ENCODE assay signal across 2 cellular contexts in the genomic region with DNA sequence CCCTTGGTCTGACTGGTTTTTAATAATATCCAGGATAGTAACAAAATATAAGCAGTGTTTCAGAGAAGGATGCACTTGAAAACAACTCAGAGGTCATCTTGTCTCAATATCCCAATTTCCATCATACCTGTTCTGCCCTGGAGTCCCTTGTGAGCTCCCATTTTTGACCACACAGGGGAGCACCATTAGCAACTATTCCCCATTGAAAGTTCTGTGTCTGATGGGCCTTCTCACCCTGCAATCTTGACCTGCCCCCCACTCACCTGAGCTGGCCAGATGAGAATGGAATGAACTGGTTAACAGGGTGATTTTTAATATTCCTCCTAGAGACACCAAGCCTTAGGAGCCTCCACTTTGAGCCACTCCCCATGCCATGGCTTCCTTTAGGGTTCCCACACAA.
TF ChIP-seq lines count a peak whose summit lies in the region.

No MANE protein-coding gene starts in this region.

TF ChIP-seq in SK-N-SH, 30 proteins besides CTCF, POLR2A, EP300 and RAD21:
- TF ChIP-seq, protein P1, sequence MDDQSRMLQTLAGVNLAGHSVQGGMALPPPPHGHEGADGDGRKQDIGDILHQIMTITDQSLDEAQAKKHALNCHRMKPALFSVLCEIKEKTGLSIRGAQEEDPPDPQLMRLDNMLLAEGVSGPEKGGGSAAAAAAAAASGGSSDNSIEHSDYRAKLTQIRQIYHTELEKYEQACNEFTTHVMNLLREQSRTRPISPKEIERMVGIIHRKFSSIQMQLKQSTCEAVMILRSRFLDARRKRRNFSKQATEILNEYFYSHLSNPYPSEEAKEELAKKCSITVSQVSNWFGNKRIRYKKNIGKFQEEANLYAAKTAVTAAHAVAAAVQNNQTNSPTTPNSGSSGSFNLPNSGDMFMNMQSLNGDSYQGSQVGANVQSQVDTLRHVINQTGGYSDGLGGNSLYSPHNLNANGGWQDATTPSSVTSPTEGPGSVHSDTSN (IDR thresholded peaks at IDR 0.05), result no peak
- TF ChIP-seq TEAD4 (IDR thresholded peaks at IDR 0.05; ENCODE audit: borderline replicate concordance, insufficient read depth) (no peak), CHD2 (IDR thresholded peaks at IDR 0.05; ENCODE audit: low read length, partially characterized antibody) (no peak), TCF12 (IDR thresholded peaks at IDR 0.05) (no peak), SIN3A (IDR thresholded peaks at IDR 0.05; ENCODE audit: borderline replicate concordance, low read depth, low read length) (no peak), JUND (IDR thresholded peaks at IDR 0.05) (no peak), RFX5 (IDR thresholded peaks at IDR 0.05; ENCODE audit: low read length) (no peak)

TF ChIP-seq in SK-N-SH treated with all-trans-retinoic acid at 6 μM for 48 hours, 23 proteins besides CTCF, POLR2A, EP300 and RAD21 (continued from another document):
- TF ChIP-seq, protein P2, sequence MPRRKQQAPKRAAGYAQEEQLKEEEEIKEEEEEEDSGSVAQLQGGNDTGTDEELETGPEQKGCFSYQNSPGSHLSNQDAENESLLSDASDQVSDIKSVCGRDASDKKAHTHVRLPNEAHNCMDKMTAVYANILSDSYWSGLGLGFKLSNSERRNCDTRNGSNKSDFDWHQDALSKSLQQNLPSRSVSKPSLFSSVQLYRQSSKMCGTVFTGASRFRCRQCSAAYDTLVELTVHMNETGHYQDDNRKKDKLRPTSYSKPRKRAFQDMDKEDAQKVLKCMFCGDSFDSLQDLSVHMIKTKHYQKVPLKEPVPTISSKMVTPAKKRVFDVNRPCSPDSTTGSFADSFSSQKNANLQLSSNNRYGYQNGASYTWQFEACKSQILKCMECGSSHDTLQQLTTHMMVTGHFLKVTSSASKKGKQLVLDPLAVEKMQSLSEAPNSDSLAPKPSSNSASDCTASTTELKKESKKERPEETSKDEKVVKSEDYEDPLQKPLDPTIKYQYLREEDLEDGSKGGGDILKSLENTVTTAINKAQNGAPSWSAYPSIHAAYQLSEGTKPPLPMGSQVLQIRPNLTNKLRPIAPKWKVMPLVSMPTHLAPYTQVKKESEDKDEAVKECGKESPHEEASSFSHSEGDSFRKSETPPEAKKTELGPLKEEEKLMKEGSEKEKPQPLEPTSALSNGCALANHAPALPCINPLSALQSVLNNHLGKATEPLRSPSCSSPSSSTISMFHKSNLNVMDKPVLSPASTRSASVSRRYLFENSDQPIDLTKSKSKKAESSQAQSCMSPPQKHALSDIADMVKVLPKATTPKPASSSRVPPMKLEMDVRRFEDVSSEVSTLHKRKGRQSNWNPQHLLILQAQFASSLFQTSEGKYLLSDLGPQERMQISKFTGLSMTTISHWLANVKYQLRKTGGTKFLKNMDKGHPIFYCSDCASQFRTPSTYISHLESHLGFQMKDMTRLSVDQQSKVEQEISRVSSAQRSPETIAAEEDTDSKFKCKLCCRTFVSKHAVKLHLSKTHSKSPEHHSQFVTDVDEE (CRISPR knock-in tag; IDR thresholded peaks at IDR 0.05), result no peak
- TF ChIP-seq, protein P3, sequence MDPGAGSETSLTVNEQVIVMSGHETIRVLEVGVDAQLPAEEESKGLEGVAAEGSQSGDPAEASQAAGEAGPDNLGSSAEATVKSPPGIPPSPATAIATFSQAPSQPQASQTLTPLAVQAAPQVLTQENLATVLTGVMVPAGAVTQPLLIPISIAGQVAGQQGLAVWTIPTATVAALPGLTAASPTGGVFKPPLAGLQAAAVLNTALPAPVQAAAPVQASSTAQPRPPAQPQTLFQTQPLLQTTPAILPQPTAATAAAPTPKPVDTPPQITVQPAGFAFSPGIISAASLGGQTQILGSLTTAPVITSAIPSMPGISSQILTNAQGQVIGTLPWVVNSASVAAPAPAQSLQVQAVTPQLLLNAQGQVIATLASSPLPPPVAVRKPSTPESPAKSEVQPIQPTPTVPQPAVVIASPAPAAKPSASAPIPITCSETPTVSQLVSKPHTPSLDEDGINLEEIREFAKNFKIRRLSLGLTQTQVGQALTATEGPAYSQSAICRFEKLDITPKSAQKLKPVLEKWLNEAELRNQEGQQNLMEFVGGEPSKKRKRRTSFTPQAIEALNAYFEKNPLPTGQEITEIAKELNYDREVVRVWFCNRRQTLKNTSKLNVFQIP (CRISPR knock-in tag; IDR thresholded peaks at IDR 0.05; ENCODE audit: borderline replicate concordance, low read depth), result no peak
- TF ChIP-seq CSDC2 (CRISPR knock-in tag; IDR thresholded peaks at IDR 0.05) (no peak), ZFP30 (CRISPR knock-in tag; IDR thresholded peaks at IDR 0.05) (no peak)
- TF ChIP-seq, protein P4, sequence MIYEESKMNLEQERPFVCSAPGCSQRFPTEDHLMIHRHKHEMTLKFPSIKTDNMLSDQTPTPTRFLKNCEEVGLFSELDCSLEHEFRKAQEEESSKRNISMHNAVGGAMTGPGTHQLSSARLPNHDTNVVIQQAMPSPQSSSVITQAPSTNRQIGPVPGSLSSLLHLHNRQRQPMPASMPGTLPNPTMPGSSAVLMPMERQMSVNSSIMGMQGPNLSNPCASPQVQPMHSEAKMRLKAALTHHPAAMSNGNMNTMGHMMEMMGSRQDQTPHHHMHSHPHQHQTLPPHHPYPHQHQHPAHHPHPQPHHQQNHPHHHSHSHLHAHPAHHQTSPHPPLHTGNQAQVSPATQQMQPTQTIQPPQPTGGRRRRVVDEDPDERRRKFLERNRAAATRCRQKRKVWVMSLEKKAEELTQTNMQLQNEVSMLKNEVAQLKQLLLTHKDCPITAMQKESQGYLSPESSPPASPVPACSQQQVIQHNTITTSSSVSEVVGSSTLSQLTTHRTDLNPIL (CRISPR knock-in tag; IDR thresholded peaks at IDR 0.05; ENCODE audit: low read depth), result no peak
